ENCODE assay signal across 19 cellular contexts in the genomic region with DNA sequence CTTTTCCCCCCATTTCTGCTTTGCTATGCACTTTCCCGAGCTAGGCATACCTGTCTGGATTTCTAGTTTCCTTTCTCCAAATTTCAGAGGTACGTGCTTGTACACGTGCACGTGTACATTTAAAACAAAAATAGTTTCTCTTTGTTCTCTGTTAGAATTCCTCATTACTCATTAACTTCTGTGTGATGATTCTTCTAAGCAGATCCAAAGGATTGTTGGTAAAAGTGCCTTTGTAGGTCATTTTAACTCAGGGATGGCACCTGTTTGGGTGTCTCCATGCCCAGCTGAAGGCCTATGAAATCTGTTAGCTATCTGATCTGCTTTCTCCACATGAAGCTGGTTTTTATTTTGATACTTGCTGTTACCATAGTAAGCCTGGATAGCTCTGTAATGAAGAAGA.
"Had no signal": no experiment of that assay in that cellular context is flagged by ENCODE, and none has a peak within 500 bp of the region (broad histone marks: within the 10 kb centered on the region; RNA-seq: fewer than 3 reads in every experiment).

No MANE protein-coding gene starts in this region.

- H3K4me3 ChIP-seq: cardiac muscle cell, esophagus muscularis mucosa, left ventricle myocardium inferior, sigmoid colon had no signal

- H3K9me3 ChIP-seq: esophagus muscularis mucosa, left ventricle myocardium inferior, sigmoid colon had no signal

- H3K27ac ChIP-seq: cardiac muscle cell, esophagus muscularis mucosa, left ventricle myocardium inferior, sigmoid colon, WERI-Rb-1 had no signal

- H3K9me3 Mint-ChIP-seq: activated naive CD4-positive, alpha-beta T cell treated with anti-CD3 and anti-CD28 coated beads, Interleukin-2, amount 50 U/mL, for 72 hours; activated T-helper 1 cell treated with anti-CD3 and anti-CD28 coated beads, Interleukin-12 subunit alpha, Interleukin-12 subunit beta, Interleukin-2, Interleukin-4 antibody, amounts not matched to agents 30 ng/mL and 10 ng/mL and 1 ng/mL, durations not matched to agents 14 hours and 24 hours and 36 hours; neural crest cell had no signal

- DNase-seq: activated CD4-positive, alpha-beta T cell treated with anti-CD3 and anti-CD28 coated beads, Interleukin-2, amount 50 U/mL, for 48 hours; activated gamma-delta T cell treated with Interleukin-2 at 50 U/mL for 16 hours; amniotic stem cell; dermis blood vessel endothelial cell; effector memory CD4-positive, alpha-beta T cell; left ventricle myocardium inferior; sigmoid colon; stimulated activated CD4-positive, alpha-beta T cell treated with anti-CD3 and anti-CD28 coated beads, Interleukin-4, amount 100 ng/mL, for 4 hours; stimulated activated naive B cell treated with anti-CD40 and anti-IgM and Interleukin-4, amounts not matched to agents 10 μg/mL and 1 μg/mL and 100 μg/mL, for 72 hours; T-helper 2 cell; WERI-Rb-1 had no signal

- H3K27me3 Mint-ChIP-seq: memory B cell had no signal

- ATAC-seq: activated naive CD4-positive, alpha-beta T cell treated with anti-CD3 and anti-CD28 coated beads, Interleukin-2, amount 50 U/mL, for 72 hours; stimulated activated naive B cell treated with anti-CD40 and anti-IgM and Interleukin-4, amounts not matched to agents 10 μg/mL and 1 μg/mL and 100 μg/mL, for 72 hours had no signal

- H3K4me3 Mint-ChIP-seq: activated T-helper 1 cell treated with anti-CD3 and anti-CD28 coated beads, Interleukin-12 subunit alpha, Interleukin-12 subunit beta, Interleukin-2, Interleukin-4 antibody, amounts not matched to agents 30 ng/mL and 10 ng/mL and 1 ng/mL, durations not matched to agents 14 hours and 24 hours and 36 hours; memory B cell; neural crest cell; stimulated activated naive B cell treated with anti-CD40 and anti-IgM and Interleukin-4, amounts not matched to agents 10 μg/mL and 1 μg/mL and 100 μg/mL, for 72 hours had no signal

- H3K36me3 Mint-ChIP-seq: activated naive CD4-positive, alpha-beta T cell treated with anti-CD3 and anti-CD28 coated beads, Interleukin-2, amount 50 U/mL, for 72 hours; memory B cell; stimulated activated naive B cell treated with anti-CD40 and anti-IgM and Interleukin-4, amounts not matched to agents 10 μg/mL and 1 μg/mL and 100 μg/mL, for 72 hours had no signal

- FAIRE-seq: endothelial cell of umbilical vein, islet of Langerhans had no signal

- H3K36me3 ChIP-seq: cardiac muscle cell, esophagus muscularis mucosa, left ventricle myocardium inferior, sigmoid colon, WERI-Rb-1 had no signal

- H3K27me3 ChIP-seq: cardiac muscle cell, esophagus muscularis mucosa, sigmoid colon had no signal

- H3K27ac Mint-ChIP-seq: activated naive CD4-positive, alpha-beta T cell treated with anti-CD3 and anti-CD28 coated beads, Interleukin-2, amount 50 U/mL, for 72 hours; activated T-helper 1 cell treated with anti-CD3 and anti-CD28 coated beads, Interleukin-12 subunit alpha, Interleukin-12 subunit beta, Interleukin-2, Interleukin-4 antibody, amounts not matched to agents 30 ng/mL and 10 ng/mL and 1 ng/mL, durations not matched to agents 14 hours and 24 hours and 36 hours; memory B cell; stimulated activated naive B cell treated with anti-CD40 and anti-IgM and Interleukin-4, amounts not matched to agents 10 μg/mL and 1 μg/mL and 100 μg/mL, for 72 hours had no signal
